ENCODE assay signal across 19 cellular contexts in the genomic region with DNA sequence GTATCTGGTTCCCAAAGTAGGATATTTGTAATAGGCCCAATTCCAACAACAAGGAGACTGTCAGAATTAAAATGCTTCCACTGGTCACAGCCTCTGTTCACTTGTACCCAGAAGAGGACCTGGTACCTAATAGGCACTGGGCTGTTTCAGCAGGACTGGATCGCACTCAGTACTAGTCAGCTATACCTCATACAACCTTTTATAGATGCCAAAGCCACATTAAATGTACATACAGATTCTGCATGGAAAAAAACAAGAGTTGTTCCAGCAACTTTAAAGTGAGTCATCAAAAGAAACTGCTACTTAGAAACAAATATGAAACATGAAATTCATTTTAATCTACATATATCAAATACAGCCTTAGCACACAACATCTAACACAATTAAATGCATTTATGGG.
DNase-seq lines count a peak whose midpoint lies in the region; ATAC-seq and TF ChIP-seq lines count a peak whose summit lies in the region.
"Had no signal": no experiment of that assay in that cellular context is flagged by ENCODE, and none has a peak within 500 bp of the region (broad histone marks: within the 10 kb centered on the region; RNA-seq: fewer than 3 reads in every experiment).

No MANE protein-coding gene starts in this region.

- H3K9me3 ChIP-seq in gastroesophageal sphincter, result no peaks in the 10 kb centered on the region
- H3K9me3 ChIP-seq in WERI-Rb-1 (ENCODE audit: severe bottlenecking), result no peaks in the 10 kb centered on the region
- H3K9me3 ChIP-seq: A549; BLaER1 treated with 17β-estradiol and CSF1 and Interleukin-3, amounts not matched to agents 10 nM and 100 nM had no signal

- TF ChIP-seq EP300 in gastroesophageal sphincter (IDR thresholded peaks at IDR 0.05), result no peak

- H3K36me3 ChIP-seq in gastroesophageal sphincter, result no peaks in the 10 kb centered on the region
- H3K36me3 ChIP-seq in WERI-Rb-1, result peaks cover 8% of the 10 kb centered on the region

- 33% methylated on average over 1 of the region's 1 CpG; no CpG with 5 or more reads in 1 of the 2 donors for WGBS in gastroesophageal sphincter (ENCODE audit: low coverage in 1 of 2), 2 donors

- H3K4me3 ChIP-seq in gastroesophageal sphincter, result no peak overlapping the region
- no peak overlapping the region for H3K4me3 ChIP-seq in WERI-Rb-1 (ENCODE audit: low read depth, low read length)
- H3K4me3 ChIP-seq: A549; BLaER1 treated with 17β-estradiol and CSF1 and Interleukin-3, amounts not matched to agents 10 nM and 100 nM had no signal

- no peak overlapping the region for H3K4me3 Mint-ChIP-seq in activated naive CD8-positive, alpha-beta T cell treated with anti-CD3 and anti-CD28 coated beads, Interleukin-2, amount 50 U/mL, for 24 hours
- H3K4me3 Mint-ChIP-seq in activated naive CD8-positive, alpha-beta T cell treated with anti-CD3 and anti-CD28 coated beads for 36 hours, result no peak overlapping the region
- H3K4me3 Mint-ChIP-seq in activated T-helper 17 cell treated with anti-CD3 and anti-CD28 coated beads, Interleukin-2, amount 50 U/mL, for 72 hours, result no peak overlapping the region
- H3K4me3 Mint-ChIP-seq: CD8-positive, alpha-beta memory T cell had no signal

- H3K9me3 Mint-ChIP-seq in activated naive CD8-positive, alpha-beta T cell treated with anti-CD3 and anti-CD28 coated beads, Interleukin-2, amount 50 U/mL, for 24 hours, result no peaks in the 10 kb centered on the region
- H3K9me3 Mint-ChIP-seq in activated naive CD8-positive, alpha-beta T cell treated with anti-CD3 and anti-CD28 coated beads for 36 hours, result no peaks in the 10 kb centered on the region
- H3K9me3 Mint-ChIP-seq in activated T-helper 17 cell treated with anti-CD3 and anti-CD28 coated beads, Interleukin-2, amount 50 U/mL, for 72 hours, result no peaks in the 10 kb centered on the region
- H3K9me3 Mint-ChIP-seq: CD8-positive, alpha-beta memory T cell had no signal

- peak; percentile 90 for ATAC-seq in activated naive CD8-positive, alpha-beta T cell treated with anti-CD3 and anti-CD28 coated beads, Interleukin-2, amount 50 U/mL, for 24 hours
- peak; percentile 65 for ATAC-seq in activated T-helper 17 cell treated with anti-CD3 and anti-CD28 coated beads, Interleukin-2, amount 50 U/mL, for 72 hours (replicated peaks)
- ATAC-seq in gastroesophageal sphincter (no peak), HG03108 (IDR thresholded peaks at IDR 0.05; ENCODE audit: unreplicated experiment) (no peak)
- ATAC-seq: A549 had no signal

- peaks cover 0 to 48% (median 0%) of the 10 kb centered on the region in 3 donors for H3K4me1 ChIP-seq in gastroesophageal sphincter
- H3K4me1 ChIP-seq: BLaER1 treated with 17β-estradiol and CSF1 and Interleukin-3, amounts not matched to agents 10 nM and 100 nM had no signal

- H3K27ac ChIP-seq in gastroesophageal sphincter, result peak overlapping the region; percentile 39 to 72 (median 70)
- no peak overlapping the region for H3K27ac ChIP-seq in WERI-Rb-1
- H3K27ac ChIP-seq: A549; BLaER1 treated with 17β-estradiol and CSF1 and Interleukin-3, amounts not matched to agents 10 nM and 100 nM; RWPE1 had no signal

- peaks cover 11% of the 10 kb centered on the region for H3K4me1 Mint-ChIP-seq in activated naive CD8-positive, alpha-beta T cell treated with anti-CD3 and anti-CD28 coated beads, Interleukin-2, amount 50 U/mL, for 24 hours
- peaks cover 10% of the 10 kb centered on the region for H3K4me1 Mint-ChIP-seq in activated naive CD8-positive, alpha-beta T cell treated with anti-CD3 and anti-CD28 coated beads for 36 hours
- H3K4me1 Mint-ChIP-seq in activated T-helper 17 cell treated with anti-CD3 and anti-CD28 coated beads, Interleukin-2, amount 50 U/mL, for 72 hours, result no peaks in the 10 kb centered on the region
- H3K4me1 Mint-ChIP-seq: CD8-positive, alpha-beta memory T cell had no signal

- H3K27ac Mint-ChIP-seq in activated naive CD8-positive, alpha-beta T cell treated with anti-CD3 and anti-CD28 coated beads, Interleukin-2, amount 50 U/mL, for 24 hours, result peak overlapping the region; percentile 42
- H3K27ac Mint-ChIP-seq in activated naive CD8-positive, alpha-beta T cell treated with anti-CD3 and anti-CD28 coated beads for 36 hours, result no peak overlapping the region
- H3K27ac Mint-ChIP-seq in activated T-helper 17 cell treated with anti-CD3 and anti-CD28 coated beads, Interleukin-2, amount 50 U/mL, for 72 hours, result no peak overlapping the region
- H3K27ac Mint-ChIP-seq: CD8-positive, alpha-beta memory T cell had no signal

- H3K36me3 Mint-ChIP-seq in activated naive CD8-positive, alpha-beta T cell treated with anti-CD3 and anti-CD28 coated beads, Interleukin-2, amount 50 U/mL, for 24 hours (ENCODE audit: low read depth), result peaks cover 10% of the 10 kb centered on the region
- peaks cover 2% of the 10 kb centered on the region for H3K36me3 Mint-ChIP-seq in activated naive CD8-positive, alpha-beta T cell treated with anti-CD3 and anti-CD28 coated beads for 36 hours
- peaks cover 26% of the 10 kb centered on the region for H3K36me3 Mint-ChIP-seq in activated T-helper 17 cell treated with anti-CD3 and anti-CD28 coated beads, Interleukin-2, amount 50 U/mL, for 72 hours (ENCODE audit: low read depth)

- no peak for TF ChIP-seq POLR2A in gastroesophageal sphincter (IDR thresholded peaks at IDR 0.05)

- TF ChIP-seq CTCF in gastroesophageal sphincter (IDR thresholded peaks at IDR 0.05) (no peak), WERI-Rb-1 (IDR thresholded peaks at IDR 0.05; ENCODE audit: low read depth, low read length) (no peak)

- no peaks in the 10 kb centered on the region for H3K27me3 ChIP-seq in gastroesophageal sphincter
- no peaks in the 10 kb centered on the region for H3K27me3 ChIP-seq in WERI-Rb-1 (ENCODE audit: insufficient read depth, low read depth, severe bottlenecking)
- H3K27me3 ChIP-seq: BLaER1 treated with 17β-estradiol and CSF1 and Interleukin-3, amounts not matched to agents 10 nM and 100 nM had no signal

- no peaks in the 10 kb centered on the region for H3K27me3 Mint-ChIP-seq in activated naive CD8-positive, alpha-beta T cell treated with anti-CD3 and anti-CD28 coated beads, Interleukin-2, amount 50 U/mL, for 24 hours
- H3K27me3 Mint-ChIP-seq in activated naive CD8-positive, alpha-beta T cell treated with anti-CD3 and anti-CD28 coated beads for 36 hours, result no peaks in the 10 kb centered on the region
- H3K27me3 Mint-ChIP-seq in activated T-helper 17 cell treated with anti-CD3 and anti-CD28 coated beads, Interleukin-2, amount 50 U/mL, for 72 hours, result no peaks in the 10 kb centered on the region
- H3K27me3 Mint-ChIP-seq: CD8-positive, alpha-beta memory T cell had no signal

- no peak for DNase-seq in activated naive CD8-positive, alpha-beta T cell treated with anti-CD3 and anti-CD28 coated beads, Interleukin-2, amount 50 U/mL, for 24 hours
- no peak for DNase-seq in activated naive CD8-positive, alpha-beta T cell treated with anti-CD3 and anti-CD28 coated beads for 36 hours
- peak; percentile 57 for DNase-seq in superior temporal gyrus (ENCODE audit: extremely low spot score)
- no peak for DNase-seq in KG1 (lab: John Stamatoyannopoulos, UW)
- no peak for DNase-seq in WERI-Rb-1
- DNase-seq: CD8-positive, alpha-beta memory T cell; GDM1; Kasumi-1; NCI-H1417 treated with DMSO at 0.1 percent for 48 hours; NCI-H2029; NCI-H2171 treated with DMSO at 0.1 percent for 48 hours; NCI-H446 treated with DMSO at 0.1 percent for 48 hours; NCI-H748 treated with DMSO at 0.1 percent for 48 hours had no signal

Comparison
In these comparisons a context has a peak if more than half of its experiments do, and no peak if none do; other contexts are left out.
1. ATAC-seq: peak in activated naive CD8-positive, alpha-beta T cell treated with anti-CD3 and anti-CD28 coated beads, Interleukin-2, amount 50 U/mL, for 24 hours (single experiment) and activated T-helper 17 cell treated with anti-CD3 and anti-CD28 coated beads, Interleukin-2, amount 50 U/mL, for 72 hours (single experiment); none in gastroesophageal sphincter (single experiment) and HG03108 (single experiment).